8 cellular contexts compared by ENCODE assay signal in genomic region chr1:18401921-18402320, GRCh38.
"Had no signal": no experiment of that assay in that cellular context is flagged by ENCODE, and none has a peak within 500 bp of the region (broad histone marks: within the 10 kb centered on the region; RNA-seq: fewer than 3 reads in every experiment).

No MANE protein-coding gene starts in this region.

- ATAC-seq: GM12878 had no signal

- H3K4me3 ChIP-seq: GM12878 had no signal

- DNase-seq: GDM1, GF-D8 had no signal

- FAIRE-seq: G401.6, GM12878, GM12891, GM12892, GM18507, GM19239 had no signal
